ENCODE assay signal across 10 cellular contexts in genomic region chr5:150641006-150641570, GRCh38. TPM values are rescaled to one million over a fixed set of nuclear protein-coding genes. Genes with fewer than 3 reads are reported as not detected.
A peak's percentile ranks its signal among the peaks of the same experiment; 100 is the strongest.
DNase-seq lines count a peak whose midpoint lies in the region; ATAC-seq and TF ChIP-seq lines count a peak whose summit lies in the region.
"Had no signal": no experiment of that assay in that cellular context is flagged by ENCODE, and none has a peak within 500 bp of the region (broad histone marks: within the 10 kb centered on the region; RNA-seq: fewer than 3 reads in every experiment).

No MANE protein-coding gene starts in this region.

- H3K9ac ChIP-seq in HUES6 (ENCODE audit: low read length) (peak overlapping the region; percentile 52), liver (ENCODE audit: low read depth in 1 of 2, low read length in 2 of 2) (peak overlapping the region; percentile 83 to 85)

- H3K36me3 ChIP-seq in HUES6 (ENCODE audit: control insufficient read depth, insufficient read depth, low read length) = no peaks in the 10 kb centered on the region
- H3K36me3 ChIP-seq in liver (ENCODE audit: control insufficient read depth in 4 of 4, insufficient read depth in 3 of 4, low read depth in 1 of 4, low read length in 3 of 4) = no peaks in the 10 kb centered on the region
- no peaks in the 10 kb centered on the region for H3K36me3 ChIP-seq in testis (ENCODE audit: low read depth, missing control alignments)

- H3K27me3 ChIP-seq in HUES6 (ENCODE audit: control insufficient read depth, insufficient read depth, low read length) (no peaks in the 10 kb centered on the region), liver (ENCODE audit: control insufficient read depth in 4 of 4, insufficient read depth in 4 of 4, low read length in 3 of 4) (no peaks in the 10 kb centered on the region), testis (no peaks in the 10 kb centered on the region)

- peak overlapping the region; percentile 31 for H3K27ac Mint-ChIP-seq in dendritic cell treated with granulocyte-macrophage colony-stimulating factor and Interleukin-4, amounts not matched to agents 40 ng/mL and 50 ng/mL, for 4 days
- H3K27ac Mint-ChIP-seq: activated T-helper 17 cell treated with anti-CD3 and anti-CD28 coated beads, Interleukin-2, amount 50 U/mL, for 72 hours had no signal

- no peaks in the 10 kb centered on the region for H3K36me3 Mint-ChIP-seq in dendritic cell treated with granulocyte-macrophage colony-stimulating factor and Interleukin-4, amounts not matched to agents 40 ng/mL and 50 ng/mL, for 4 days (ENCODE audit: low read depth)
- H3K36me3 Mint-ChIP-seq: naive B cell had no signal

- TF ChIP-seq POLR2A in testis (IDR thresholded peaks at IDR 0.05) (no peak), GM18505 (IDR thresholded peaks at IDR 0.05; ENCODE audit: borderline replicate concordance, extremely low read depth, insufficient read depth, insufficient read length) (no peak)

- H3K4me3 ChIP-seq in HUES6 (ENCODE audit: low read depth, low read length) (peak overlapping the region; percentile 8; the same call in 1 of the 2 replicates), liver (ENCODE audit: low read depth in 1 of 3, low read length in 3 of 3) (peak overlapping the region; percentile 58 to 96 (median 81)), testis (peak overlapping the region; percentile 5 to 57)

- peaks cover 45% of the 10 kb centered on the region for H3K4me1 Mint-ChIP-seq in dendritic cell treated with granulocyte-macrophage colony-stimulating factor and Interleukin-4, amounts not matched to agents 40 ng/mL and 50 ng/mL, for 4 days (ENCODE audit: low read depth)
- H3K4me1 Mint-ChIP-seq: activated T-helper 17 cell treated with anti-CD3 and anti-CD28 coated beads, Interleukin-2, amount 50 U/mL, for 72 hours had no signal

- ATAC-seq in HG03135 (IDR thresholded peaks at IDR 0.05; ENCODE audit: unreplicated experiment) (no peak), GM18505 (IDR thresholded peaks at IDR 0.05; ENCODE audit: unreplicated experiment) (no peak), GM21360 (IDR thresholded peaks at IDR 0.05; ENCODE audit: unreplicated experiment) (no peak)
- ATAC-seq: activated T-helper 17 cell treated with anti-CD3 and anti-CD28 coated beads, Interleukin-2, amount 50 U/mL, for 72 hours had no signal

- WGBS in liver = 21% methylated on average over 9 of the region's 9 CpGs
- WGBS in testis, 2 donors = 44 to 51% methylated on average over 9 of the region's 9 CpGs

- H3K4me1 ChIP-seq in HUES6 (ENCODE audit: control insufficient read depth, insufficient read depth, low read length) = peaks cover 70% of the 10 kb centered on the region
- H3K4me1 ChIP-seq in liver (ENCODE audit: control insufficient read depth in 4 of 4, insufficient read depth in 4 of 4, low read length in 3 of 4) = peaks cover 28 to 85% (median 78%) of the 10 kb centered on the region in 4 donors
- H3K4me1 ChIP-seq in testis = peaks cover 91% of the 10 kb centered on the region

- DNase-seq in testis = peak; percentile 69
- no peak for DNase-seq in stimulated activated CD4-positive, alpha-beta T cell treated with anti-CD3 and anti-CD28 coated beads, Interleukin-12 subunit alpha, Interleukin-12 subunit beta, amount 100 ng/mL, for 4 hours
- DNase-seq: naive B cell had no signal

- H3K9me3 Mint-ChIP-seq in dendritic cell treated with granulocyte-macrophage colony-stimulating factor and Interleukin-4, amounts not matched to agents 40 ng/mL and 50 ng/mL, for 4 days = no peaks in the 10 kb centered on the region
- H3K9me3 Mint-ChIP-seq: activated T-helper 17 cell treated with anti-CD3 and anti-CD28 coated beads, Interleukin-2, amount 50 U/mL, for 72 hours; naive B cell had no signal

- TF ChIP-seq CTCF in liver (IDR thresholded peaks at IDR 0.05; ENCODE audit: low read depth, low read length, missing input control) (no peak), testis (IDR thresholded peaks at IDR 0.05) (no peak)

- H3K27ac ChIP-seq in HUES6 (ENCODE audit: low read depth, low read length) (peak overlapping the region; percentile 31; the same call in 1 of the 2 replicates), liver (ENCODE audit: low read depth in 1 of 2, low read length in 2 of 2) (peak overlapping the region; percentile 83 to 99), testis (peak overlapping the region; percentile 79 to 88)

- TF ChIP-seq RAD21 in liver (IDR thresholded peaks at IDR 0.05) = no peak

- H3K27me3 Mint-ChIP-seq in dendritic cell treated with granulocyte-macrophage colony-stimulating factor and Interleukin-4, amounts not matched to agents 40 ng/mL and 50 ng/mL, for 4 days = peaks cover 26% of the 10 kb centered on the region

- intact Hi-C loops in dendritic cell treated with granulocyte-macrophage colony-stimulating factor and Interleukin-4, amounts not matched to agents 40 ng/mL and 50 ng/mL, for 4 days (cut with micrococcal nuclease) = no loop called here
- intact Hi-C loops in testis (cut with DNase I; ENCODE audit: low total_unique reads) = no loop called here

- H3K9me3 ChIP-seq in HUES6 (ENCODE audit: control insufficient read depth, insufficient read depth, low read depth, low read length) (no peaks in the 10 kb centered on the region), liver (ENCODE audit: control insufficient read depth in 4 of 4, low read length in 3 of 4) (no peaks in the 10 kb centered on the region), testis (no peaks in the 10 kb centered on the region)

- no peak overlapping the region for H3K4me3 Mint-ChIP-seq in dendritic cell treated with granulocyte-macrophage colony-stimulating factor and Interleukin-4, amounts not matched to agents 40 ng/mL and 50 ng/mL, for 4 days
- H3K4me3 Mint-ChIP-seq: activated T-helper 17 cell treated with anti-CD3 and anti-CD28 coated beads, Interleukin-2, amount 50 U/mL, for 72 hours had no signal

TF ChIP-seq in liver, 16 proteins besides CTCF, POLR2A, EP300 and RAD21:
- TF ChIP-seq NR2F2 (IDR thresholded peaks at IDR 0.05) (peak; percentile 14), MAX (IDR thresholded peaks at IDR 0.05) (no peak)
TF ChIP-seq in liver: peak in this region for 1.

RNA-seq across cellular contexts. Expression of gene SYNPO, which starts 0.6 kb away (rescaled TPM):
- 10 to 100 TPM in 1 of 2 donors, 1 to 10 TPM in 1; 1.1 to 17.5 TPM for total RNA-seq in liver
- polyA plus RNA-seq in liver = 10 to 100 TPM in 1 of 2 donors, 1 to 10 TPM in 1; 3.9 to 36.6 TPM
- 10 to 100 TPM; 49.1 to 53.2 TPM for total RNA-seq in testis
- 52.2 TPM for polyA plus RNA-seq in testis (ENCODE audit: insufficient read depth, low read depth, low replicate concordance)

RNA-seq across cellular contexts. Expression of gene MYOZ3, which starts 20.0 kb away (rescaled TPM):
- under 1 TPM in 1 of 2 donors, not detected in 1; 0.09 TPM for total RNA-seq in liver
- polyA plus RNA-seq in liver = under 1 TPM; 0.03 to 0.04 TPM
- 10 to 100 TPM; 12.0 to 12.7 TPM for total RNA-seq in testis
- 10.4 TPM for polyA plus RNA-seq in testis (ENCODE audit: insufficient read depth, low read depth, low replicate concordance)

RNA-seq across cellular contexts. Expression of gene RBM22, which starts 59.8 kb away (rescaled TPM):
- total RNA-seq in liver = 10 to 100 TPM; 13.7 to 19.7 TPM
- 10 to 100 TPM; 10.7 to 10.9 TPM for polyA plus RNA-seq in liver
- 10 to 100 TPM; 37.7 to 40.1 TPM for total RNA-seq in testis
- 38.5 TPM for polyA plus RNA-seq in testis (ENCODE audit: insufficient read depth, low read depth, low replicate concordance)

Comparison
In these comparisons a context has a peak if more than half of its experiments do, and no peak if none do; other contexts are left out.
1. H3K27ac ChIP-seq: peak in every context shown above with its lines; median percentile 91 in liver; 84 in testis; 31 in HUES6.
2. H3K4me3 ChIP-seq: peak in every context shown above with its lines; median percentile 81 in liver; 31 in testis; 8 in HUES6.
3. RNA of gene MYOZ3, which starts 20.0 kb away (total RNA-seq): 12.0 to 12.7 TPM in testis; 0.09 TPM in liver; every median in the first group is over 10 times any median in the second.